In genomic region chr3:118966700-118967099, GRCh38 we compare ENCODE assay signal across 28 cellular contexts.
"Had no signal": no experiment of that assay in that cellular context is flagged by ENCODE, and none has a peak within 500 bp of the region (broad histone marks: within the 10 kb centered on the region; RNA-seq: fewer than 3 reads in every experiment).

No MANE protein-coding gene starts in this region.

- H3K27ac ChIP-seq: brain microvascular endothelial cell, epithelial cell of prostate had no signal

- H3K9me3 Mint-ChIP-seq: activated CD8-positive, alpha-beta T cell treated with anti-CD3 and anti-CD28 coated beads for 36 hours; activated T-cell treated with anti-CD3 and anti-CD28 coated beads, Interleukin-2, amount 50 U/mL, for 4 hours; activated T-helper 17 cell treated with anti-CD3 and anti-CD28 coated beads, Interleukin-2, amount 50 U/mL, for 72 hours had no signal

- H3K4me3 Mint-ChIP-seq: activated CD8-positive, alpha-beta T cell treated with anti-CD3 and anti-CD28 coated beads for 36 hours; activated naive CD8-positive, alpha-beta T cell; activated T-cell treated with anti-CD3 and anti-CD28 coated beads, Interleukin-2, amount 50 U/mL, for 4 hours; activated T-helper 17 cell treated with anti-CD3 and anti-CD28 coated beads, Interleukin-2, amount 50 U/mL, for 72 hours had no signal

- FAIRE-seq: astrocyte, bronchial epithelial cell, colon, endometrium, endothelial cell of umbilical vein had no signal

- H3K27me3 ChIP-seq: brain microvascular endothelial cell had no signal

- DNase-seq: activated CD4-positive, alpha-beta T cell treated with anti-CD3 and anti-CD28 coated beads for 4 hours; activated CD4-positive, alpha-beta T cell treated with anti-CD3 and anti-CD28 coated beads, Interleukin-2, amount 50 U/mL, for 1 hour; activated CD4-positive, alpha-beta T cell treated with anti-CD3 and anti-CD28 coated beads, Interleukin-2, amount 50 U/mL, for 48 hours; activated CD4-positive, CD25-positive, alpha-beta regulatory T cell; activated CD4-positive, CD25-positive, alpha-beta regulatory T cell treated with anti-CD3 and anti-CD28 coated beads, Interleukin-2, amount 50 U/mL, for 72 hours; activated CD8-positive, alpha-beta memory T cell treated with anti-CD3 and anti-CD28 coated beads for 24 hours; activated CD8-positive, alpha-beta T cell treated with anti-CD3 and anti-CD28 coated beads for 36 hours; activated effector memory CD4-positive, alpha-beta T cell treated with Interleukin-2 at 50 U/mL for 16 hours; activated gamma-delta T cell treated with Interleukin-2 at 50 U/mL for 16 hours; activated naive CD4-positive, alpha-beta T cell treated with anti-CD3 and anti-CD28 coated beads, Interleukin-2, amount 50 U/mL, for 16 hours; activated naive CD4-positive, alpha-beta T cell treated with Interleukin-2 at 50 U/mL for 16 hours; activated T-cell treated with anti-CD3 and anti-CD28 coated beads, Interleukin-2, amount 50 U/mL, for 4 hours; amniotic stem cell; anterior cingulate cortex; brain microvascular endothelial cell; cortex of kidney; dermis blood vessel endothelial cell; effector CD8-positive, alpha-beta T cell; foreskin fibroblast; T-helper 2 cell had no signal

- H3K4me1 Mint-ChIP-seq: activated T-helper 17 cell treated with anti-CD3 and anti-CD28 coated beads, Interleukin-2, amount 50 U/mL, for 72 hours had no signal

- H3K27ac Mint-ChIP-seq: activated CD8-positive, alpha-beta T cell treated with anti-CD3 and anti-CD28 coated beads for 36 hours; activated naive CD8-positive, alpha-beta T cell; activated T-helper 17 cell treated with anti-CD3 and anti-CD28 coated beads, Interleukin-2, amount 50 U/mL, for 72 hours had no signal

- H3K27me3 Mint-ChIP-seq: activated CD8-positive, alpha-beta T cell treated with anti-CD3 and anti-CD28 coated beads for 36 hours; activated naive CD8-positive, alpha-beta T cell had no signal

- H3K36me3 ChIP-seq: brain microvascular endothelial cell had no signal

- H3K36me3 Mint-ChIP-seq: activated naive CD8-positive, alpha-beta T cell had no signal
